19 cellular contexts compared by ENCODE assay signal in the genomic region with DNA sequence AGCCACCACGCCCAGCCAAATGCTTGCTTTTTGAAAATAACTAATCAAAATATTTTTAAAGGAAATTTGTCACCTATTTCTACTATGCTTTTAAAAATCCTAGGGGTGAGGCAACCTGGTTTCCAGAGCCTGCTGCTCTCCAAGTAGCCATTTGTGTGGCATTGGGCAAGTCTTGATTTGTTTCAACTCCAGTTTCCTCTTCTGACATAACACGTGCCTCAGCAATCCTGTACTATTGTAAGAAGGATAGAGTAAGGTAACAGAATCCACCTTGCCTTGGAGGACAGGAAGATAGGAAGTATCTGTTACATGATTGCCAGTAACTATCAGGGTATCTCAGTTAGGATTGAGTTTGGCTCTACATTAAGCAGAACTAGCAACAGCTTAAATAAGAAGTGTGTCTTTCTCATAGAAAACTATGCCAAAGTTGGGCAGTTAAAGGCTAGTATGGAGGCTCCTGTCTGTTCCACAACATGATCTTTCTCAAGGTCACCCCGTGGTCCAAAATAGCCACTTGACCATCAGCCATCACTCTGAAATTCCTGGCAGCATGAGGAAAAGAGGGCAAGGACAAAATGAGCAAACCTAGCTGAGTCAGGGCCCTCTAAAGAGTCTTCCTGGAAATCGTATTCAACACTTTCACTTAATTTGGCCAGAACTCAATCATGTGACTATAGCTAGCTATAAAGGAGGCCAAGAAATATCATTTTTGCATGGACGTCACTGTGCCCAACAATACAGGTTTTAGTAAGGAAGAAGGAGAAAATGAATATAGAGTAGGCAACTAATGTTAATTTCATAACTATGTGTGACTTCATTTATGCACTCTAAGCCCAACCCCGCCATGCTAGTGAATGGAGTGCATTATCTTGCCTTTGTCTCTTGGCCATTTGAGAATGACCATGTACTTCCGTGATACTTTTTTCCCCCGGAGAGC.
A peak's percentile ranks its signal among the peaks of the same experiment; 100 is the strongest.
DNase-seq lines count a peak whose midpoint lies in the region; ATAC-seq and TF ChIP-seq lines count a peak whose summit lies in the region.
"Had no signal": no experiment of that assay in that cellular context is flagged by ENCODE, and none has a peak within 500 bp of the region (broad histone marks: within the 10 kb centered on the region; RNA-seq: fewer than 3 reads in every experiment).

No MANE protein-coding gene starts in this region.

- no peak for ATAC-seq in CD4-positive, CD25-positive, alpha-beta regulatory T cell (ENCODE audit: low read depth in 2 of 2)
- ATAC-seq in T-cell (replicated peaks in 1 of 4) (no peak), GM21529 (IDR thresholded peaks at IDR 0.05; ENCODE audit: unreplicated experiment) (no peak)
- ATAC-seq in naive thymus-derived CD4-positive, alpha-beta T cell: no peak
- ATAC-seq: left lobe of liver had no signal

- H3K9me3 Mint-ChIP-seq in CD4-positive, CD25-positive, alpha-beta regulatory T cell: no peaks in the 10 kb centered on the region
- no peaks in the 10 kb centered on the region for H3K9me3 Mint-ChIP-seq in T-cell
- peaks cover 0 to 1% (median 0%) of the 10 kb centered on the region in 11 donors for H3K9me3 Mint-ChIP-seq in naive thymus-derived CD4-positive, alpha-beta T cell
- H3K9me3 Mint-ChIP-seq: CD14-positive monocyte; dendritic cell treated with granulocyte-macrophage colony-stimulating factor and Interleukin-4, amounts not matched to agents 40 ng/mL and 50 ng/mL, for 4 days; HFFc6 had no signal

- peaks cover 0 to 14% (median 10%) of the 10 kb centered on the region in 4 donors for H3K4me1 Mint-ChIP-seq in CD4-positive, CD25-positive, alpha-beta regulatory T cell
- H3K4me1 Mint-ChIP-seq in T-cell: peaks cover 17 to 19% (median 18%) of the 10 kb centered on the region in 3 donors
- peaks cover 8 to 27% (median 25%) of the 10 kb centered on the region in 7 donors for H3K4me1 Mint-ChIP-seq in naive thymus-derived CD4-positive, alpha-beta T cell

- CTCF ChIA-PET in T-cell (lab: Charles Lee): interaction anchor here in 1 of 2 donors (1.3 kb wide), 1 partner anchor 10 kb away, joined by 9 read pairs; no protein-coding TSS in a partner anchor
- CTCF ChIA-PET in naive thymus-derived CD4-positive, alpha-beta T cell (lab: Charles Lee): interaction anchor here (0.5 to 1.2 kb wide), 3 partner anchors 17 to 369 kb away, joined by 3 read pairs; no protein-coding TSS in a partner anchor

- WGBS in esophagus squamous epithelium, 2 donors: 52 to 56% methylated on average over 8 of the region's 8 CpGs
- 80% methylated on average over 8 of the region's 8 CpGs for whole genome bisulfite sequencing in prostate gland

- no peak for TF ChIP-seq CTCF in esophagus squamous epithelium (IDR thresholded peaks at IDR 0.05)
- TF ChIP-seq CTCF in prostate gland (IDR thresholded peaks at IDR 0.05): no peak

- DNase-seq in CD4-positive, CD25-positive, alpha-beta regulatory T cell: no peak
- DNase-seq in T-cell (no peak), esophagus squamous epithelium (lab: John Stamatoyannopoulos, UW) (no peak), prostate gland (ENCODE audit: low spot score) (no peak), T-helper 2 cell (no peak), HuH-7 (ENCODE audit: low spot score) (no peak)
- no peak for DNase-seq in naive thymus-derived CD4-positive, alpha-beta T cell
- DNase-seq: activated CD4-positive, CD25-positive, alpha-beta regulatory T cell treated with anti-CD3 and anti-CD28 coated beads, Interleukin-2, amount 50 U/mL, for 72 hours; activated effector memory CD4-positive, alpha-beta T cell treated with Interleukin-2 at 50 U/mL for 16 hours; GF-D8; HFFc6; NCI-H2029; posterior cingulate gyrus; stimulated activated CD4-positive, alpha-beta T cell treated with anti-CD3 and anti-CD28 coated beads, Interleukin-2, amount 100 ng/mL, for 24 hours had no signal

- POLR2A ChIA-PET in T-cell (lab: Charles Lee): interaction anchor here in 1 of 2 donors (0.7 kb wide), 1 partner anchor 555 kb away, joined by 3 read pairs; a partner anchor contains a TSS
- POLR2A ChIA-PET in naive thymus-derived CD4-positive, alpha-beta T cell (lab: Charles Lee): no interaction called here

- no peaks in the 10 kb centered on the region for H3K27me3 ChIP-seq in CD4-positive, CD25-positive, alpha-beta regulatory T cell (ENCODE audit: control insufficient read depth, insufficient read depth, low read length)
- H3K27me3 ChIP-seq in esophagus squamous epithelium (no peaks in the 10 kb centered on the region), prostate gland (replicated peaks; ENCODE audit: insufficient read depth) (no peaks in the 10 kb centered on the region)
- H3K27me3 ChIP-seq in naive thymus-derived CD4-positive, alpha-beta T cell (ENCODE audit: control insufficient read depth in 2 of 2, insufficient read depth in 2 of 2, low read length in 2 of 2): no peaks in the 10 kb centered on the region

- intact Hi-C loops in esophagus squamous epithelium (cut with DNase I) (no loop called here), prostate gland (cut with DNase I) (no loop called here)
- intact Hi-C loops in naive thymus-derived CD4-positive, alpha-beta T cell (cut with micrococcal nuclease): loop anchor here in 1 of 2 donors (5.0 kb wide), 1 partner anchor 65 kb away; a partner anchor contains a TSS

- H3K36me3 ChIP-seq in CD4-positive, CD25-positive, alpha-beta regulatory T cell (ENCODE audit: control insufficient read depth, insufficient read depth, low read length): peaks cover 27% of the 10 kb centered on the region
- H3K36me3 ChIP-seq in esophagus squamous epithelium (peaks cover 0 to 34% (median 5%) of the 10 kb centered on the region in 3 donors), prostate gland (no peaks in the 10 kb centered on the region)
- peaks cover 0 to 27% (median 0%) of the 10 kb centered on the region in 3 experiments for H3K36me3 ChIP-seq in naive thymus-derived CD4-positive, alpha-beta T cell (ENCODE audit: control insufficient read depth in 2 of 3, insufficient read depth in 3 of 3, low read length in 3 of 3)

- peaks cover 57% of the 10 kb centered on the region for H3K36me3 Mint-ChIP-seq in CD4-positive, CD25-positive, alpha-beta regulatory T cell
- peaks cover 46% of the 10 kb centered on the region for H3K36me3 Mint-ChIP-seq in T-cell
- H3K36me3 Mint-ChIP-seq in naive thymus-derived CD4-positive, alpha-beta T cell: peaks cover 4 to 38% (median 9%) of the 10 kb centered on the region in 5 donors

- no peak overlapping the region for H3K27ac ChIP-seq in CD4-positive, CD25-positive, alpha-beta regulatory T cell (ENCODE audit: insufficient read depth, low read length, poor library complexity, severe bottlenecking)
- H3K27ac ChIP-seq in esophagus squamous epithelium (peak overlapping the region; percentile 5 to 45 (median 24)), prostate gland (no peak overlapping the region)
- no peak overlapping the region for H3K27ac ChIP-seq in naive thymus-derived CD4-positive, alpha-beta T cell (ENCODE audit: low read depth, low read length)
- H3K27ac ChIP-seq: KMS-11 had no signal

- no peaks in the 10 kb centered on the region for H3K27me3 Mint-ChIP-seq in CD4-positive, CD25-positive, alpha-beta regulatory T cell
- no peaks in the 10 kb centered on the region for H3K27me3 Mint-ChIP-seq in T-cell
- H3K27me3 Mint-ChIP-seq in naive thymus-derived CD4-positive, alpha-beta T cell: no peaks in the 10 kb centered on the region
- H3K27me3 Mint-ChIP-seq: dendritic cell treated with granulocyte-macrophage colony-stimulating factor and Interleukin-4, amounts not matched to agents 40 ng/mL and 50 ng/mL, for 4 days had no signal

- no peak for TF ChIP-seq POLR2A in esophagus squamous epithelium (IDR thresholded peaks at IDR 0.05)
- TF ChIP-seq POLR2A in prostate gland (IDR thresholded peaks at IDR 0.05): no peak

- no peaks in the 10 kb centered on the region for H3K9me3 ChIP-seq in CD4-positive, CD25-positive, alpha-beta regulatory T cell (ENCODE audit: control insufficient read depth in 2 of 2, low read length in 2 of 2)
- H3K9me3 ChIP-seq in esophagus squamous epithelium: no peaks in the 10 kb centered on the region
- no peaks in the 10 kb centered on the region for H3K9me3 ChIP-seq in naive thymus-derived CD4-positive, alpha-beta T cell (ENCODE audit: control insufficient read depth in 2 of 3, low read length in 3 of 3)
- no peaks in the 10 kb centered on the region for H3K9me3 ChIP-seq in prostate gland

- no peaks in the 10 kb centered on the region for H3K4me1 ChIP-seq in CD4-positive, CD25-positive, alpha-beta regulatory T cell (ENCODE audit: control insufficient read depth, insufficient read depth, low read length, poor library complexity, severe bottlenecking)
- H3K4me1 ChIP-seq in esophagus squamous epithelium: peaks cover 0 to 38% (median 16%) of the 10 kb centered on the region in 3 donors
- peaks cover 0 to 11% of the 10 kb centered on the region in 2 donors for H3K4me1 ChIP-seq in naive thymus-derived CD4-positive, alpha-beta T cell (ENCODE audit: control insufficient read depth in 2 of 2, insufficient read depth in 2 of 2, low read length in 2 of 2)
- no peaks in the 10 kb centered on the region for H3K4me1 ChIP-seq in prostate gland (replicated peaks)

- no peak overlapping the region for H3K4me3 ChIP-seq in CD4-positive, CD25-positive, alpha-beta regulatory T cell (ENCODE audit: low read depth, low read length)
- no peak overlapping the region for H3K4me3 ChIP-seq in esophagus squamous epithelium
- no peak overlapping the region for H3K4me3 ChIP-seq in naive thymus-derived CD4-positive, alpha-beta T cell (ENCODE audit: low read length)
- H3K4me3 ChIP-seq in prostate gland: no peak overlapping the region

- peak overlapping the region; percentile 10 to 54 (median 38) for H3K27ac Mint-ChIP-seq in CD4-positive, CD25-positive, alpha-beta regulatory T cell
- peak overlapping the region; percentile 65 to 75 for H3K27ac Mint-ChIP-seq in T-cell
- peak overlapping the region in 8 of 9 donors; percentile 28 to 80 (median 76) for H3K27ac Mint-ChIP-seq in naive thymus-derived CD4-positive, alpha-beta T cell
- H3K27ac Mint-ChIP-seq: CD14-positive monocyte; dendritic cell treated with granulocyte-macrophage colony-stimulating factor and Interleukin-4, amounts not matched to agents 40 ng/mL and 50 ng/mL, for 4 days; HFFc6 had no signal

- H3K4me3 Mint-ChIP-seq in CD4-positive, CD25-positive, alpha-beta regulatory T cell: no peak overlapping the region
- peak overlapping the region in 1 of 3 donors; percentile 35 for H3K4me3 Mint-ChIP-seq in T-cell
- peak overlapping the region in 4 of 10 donors; percentile 21 to 33 (median 32) for H3K4me3 Mint-ChIP-seq in naive thymus-derived CD4-positive, alpha-beta T cell
- H3K4me3 Mint-ChIP-seq: CD14-positive monocyte; dendritic cell treated with granulocyte-macrophage colony-stimulating factor and Interleukin-4, amounts not matched to agents 40 ng/mL and 50 ng/mL, for 4 days; HFFc6 had no signal

Comparison
In these comparisons a context has a peak if more than half of its experiments do, and no peak if none do; other contexts are left out.
1. H3K27ac ChIP-seq: peak in esophagus squamous epithelium (4 of 4); none in CD4-positive, CD25-positive, alpha-beta regulatory T cell (single experiment), naive thymus-derived CD4-positive, alpha-beta T cell (single experiment) and prostate gland (0 of 2).
2. Peak in every context shown above with its lines, with median percentiles within 50 percentile points of each other: H3K27ac Mint-ChIP-seq.